ENCODE assay signal across 10 cellular contexts in the genomic region with DNA sequence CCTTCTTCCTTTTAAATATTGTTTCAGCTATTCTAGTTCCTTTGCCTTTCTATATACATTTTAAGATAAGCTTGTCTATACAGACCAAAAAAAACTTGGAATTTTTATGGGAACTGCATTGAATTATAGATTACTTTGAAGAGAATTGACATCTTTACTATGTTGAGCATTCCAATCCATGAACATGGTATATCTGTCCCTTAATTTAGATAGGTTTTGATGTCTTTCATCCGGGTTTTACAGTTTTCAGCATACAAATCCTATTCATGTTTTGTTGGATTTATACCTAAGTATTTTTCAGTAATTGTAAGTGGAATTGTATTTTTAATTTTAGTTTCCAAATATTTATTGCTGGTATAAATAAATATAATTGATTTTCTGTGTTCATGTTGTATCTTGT.
"Had no signal": no experiment of that assay in that cellular context is flagged by ENCODE, and none has a peak within 500 bp of the region (broad histone marks: within the 10 kb centered on the region; RNA-seq: fewer than 3 reads in every experiment).

No MANE protein-coding gene starts in this region.

- FAIRE-seq: H1, H54 had no signal

- H3K4me3 ChIP-seq: GM23248, GM23338, HAP-1 had no signal

- H3K36me3 ChIP-seq: HAP-1 had no signal

- H3K27ac ChIP-seq: GM23248 had no signal

- H3K4me1 ChIP-seq: HAP-1 had no signal

- DNase-seq: GM23248, GOT3, H7, H9, HCEC 1CT, HFFc6 had no signal
